19 cellular contexts compared by ENCODE assay signal in the genomic region with DNA sequence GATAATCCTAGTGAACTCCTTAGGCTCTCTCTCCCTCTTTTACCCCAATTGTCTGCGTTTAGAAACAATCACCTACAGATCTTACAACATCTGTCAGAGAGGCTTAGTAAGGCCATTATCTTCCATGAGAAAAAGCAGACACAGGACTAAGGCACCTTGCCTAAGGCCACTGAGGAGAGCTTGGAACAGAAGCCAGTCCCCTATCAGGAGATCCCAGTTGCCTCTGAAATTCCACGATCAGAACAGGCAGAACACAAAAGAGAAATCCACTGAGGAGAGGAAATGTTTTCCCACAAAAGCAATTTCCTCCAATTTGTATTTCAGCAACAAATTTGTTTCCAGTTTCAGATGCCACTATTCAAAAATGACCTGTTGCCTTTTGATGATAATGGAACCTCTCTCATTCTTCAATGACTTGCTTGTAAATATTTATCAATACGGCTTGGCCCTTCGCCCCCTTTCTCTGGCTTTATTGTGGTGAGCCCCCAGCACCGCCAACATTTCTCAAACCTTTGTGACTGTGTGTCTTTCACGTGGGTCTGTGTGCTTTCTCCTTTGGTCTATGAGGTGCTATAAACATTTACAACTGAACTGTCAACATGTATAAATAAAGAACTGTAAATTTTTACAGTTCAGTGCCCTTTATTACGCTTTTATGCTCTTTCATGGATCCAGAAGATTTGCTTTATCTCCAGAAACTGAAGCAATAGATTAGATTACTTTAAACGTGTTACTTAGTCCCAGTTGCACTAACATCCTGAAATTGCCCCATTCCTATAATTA.
DNase-seq lines count a peak whose midpoint lies in the region; ATAC-seq and TF ChIP-seq lines count a peak whose summit lies in the region.
"Had no signal": no experiment of that assay in that cellular context is flagged by ENCODE, and none has a peak within 500 bp of the region (broad histone marks: within the 10 kb centered on the region; RNA-seq: fewer than 3 reads in every experiment).

No MANE protein-coding gene starts in this region.

- H3K27me3 ChIP-seq in transverse colon, result no peaks in the 10 kb centered on the region
- peaks cover 3% of the 10 kb centered on the region for H3K27me3 ChIP-seq in CD8-positive, alpha-beta T cell (ENCODE audit: insufficient read depth, low read length)

- CTCF ChIA-PET in RWPE1 (lab: Yijun Ruan, JAX), result no interaction called here
- CTCF ChIA-PET in CD8-positive, alpha-beta T cell (lab: Charles Lee), result no interaction called here

- H3K27ac ChIP-seq in transverse colon, result peak overlapping the region; percentile 44 to 74 (median 56)
- no peak overlapping the region for H3K27ac ChIP-seq in RWPE1
- no peak overlapping the region for H3K27ac ChIP-seq in CD8-positive, alpha-beta T cell (ENCODE audit: low read depth, low read length)
- H3K27ac ChIP-seq: 22Rv1, SK-N-MC, thoracic aorta had no signal

- no peaks in the 10 kb centered on the region for H3K9me3 ChIP-seq in transverse colon
- H3K9me3 ChIP-seq in CD8-positive, alpha-beta T cell (ENCODE audit: low read length), result no peaks in the 10 kb centered on the region
- H3K9me3 ChIP-seq: thoracic aorta had no signal

- POLR2A ChIA-PET in RWPE1 (lab: Yijun Ruan, JAX; ENCODE audit: low non-redundant PET), result no interaction called here
- POLR2A ChIA-PET in CD8-positive, alpha-beta T cell (lab: Charles Lee), result no interaction called here

- no peak overlapping the region for H3K4me3 ChIP-seq in transverse colon
- no peak overlapping the region for H3K4me3 ChIP-seq in CD8-positive, alpha-beta T cell (ENCODE audit: low read depth, low read length)
- H3K4me3 ChIP-seq: SK-N-MC, thoracic aorta had no signal

- TF ChIP-seq EP300 in transverse colon (IDR thresholded peaks at IDR 0.05; ENCODE audit: low read depth), result no peak

- H3K27ac Mint-ChIP-seq in endothelial cell (ENCODE audit: unreplicated experiment), result peak overlapping the region; percentile 90
- H3K27ac Mint-ChIP-seq in mesothelial cell of epicardium, result peak overlapping the region; percentile 83
- no peak overlapping the region for H3K27ac Mint-ChIP-seq in CD8-positive, alpha-beta T cell
- H3K27ac Mint-ChIP-seq: effector memory CD8-positive, alpha-beta T cell; memory B cell had no signal

- peak; percentile 22 for DNase-seq in NCI-H82 (lab: John Stamatoyannopoulos, UW)
- no peak for DNase-seq in NCI-H82 treated with DMSO at 0.1 percent for 48 hours (lab: John Stamatoyannopoulos, UW; ENCODE audit: unreplicated experiment)
- no peak for DNase-seq in endothelial cell (ENCODE audit: low spot score)
- DNase-seq in mesothelial cell of epicardium (ENCODE audit: low spot score in 2 of 2, unreplicated experiment in 2 of 2), result no peak
- peak; percentile 40 for DNase-seq in transverse colon
- DNase-seq in RWPE1 (ENCODE audit: low spot score), result no peak
- no peak for DNase-seq in CD8-positive, alpha-beta T cell
- DNase-seq in NCI-H510A (lab: John Stamatoyannopoulos, UW), result no peak
- DNase-seq: activated T-cell treated with anti-CD3 and anti-CD28 coated beads, Interleukin-2, amount 50 U/mL, for 4 hours; C1 segment of cervical spinal cord; DMS153; effector memory CD8-positive, alpha-beta T cell; foreskin fibroblast; NCI-H1694 treated with DMSO at 0.1 percent for 48 hours; nucleus accumbens had no signal

- H3K4me1 Mint-ChIP-seq in endothelial cell (ENCODE audit: unreplicated experiment) (peaks cover 30% of the 10 kb centered on the region), mesothelial cell of epicardium (peaks cover 14% of the 10 kb centered on the region)
- no peaks in the 10 kb centered on the region for H3K4me1 Mint-ChIP-seq in CD8-positive, alpha-beta T cell (ENCODE audit: low read depth)
- H3K4me1 Mint-ChIP-seq: memory B cell had no signal

- H3K36me3 ChIP-seq in transverse colon, result no peaks in the 10 kb centered on the region
- no peaks in the 10 kb centered on the region for H3K36me3 ChIP-seq in CD8-positive, alpha-beta T cell (ENCODE audit: insufficient read depth, low read length)
- H3K36me3 ChIP-seq: thoracic aorta had no signal

- intact Hi-C loops in transverse colon (cut with DNase I; ENCODE audit: low total_unique reads), result no loop called here
- intact Hi-C loops in CD8-positive, alpha-beta T cell (cut with DNase I, micrococcal nuclease), result no loop called here

- peaks cover 0 to 27% (median 19%) of the 10 kb centered on the region in 4 donors for H3K4me1 ChIP-seq in transverse colon
- H3K4me1 ChIP-seq in CD8-positive, alpha-beta T cell (ENCODE audit: insufficient read depth, low read length), result no peaks in the 10 kb centered on the region

- 17 to 28% methylated on average over 6 to 8 of the region's 8 CpGs for WGBS in transverse colon (ENCODE audit: low coverage in 1 of 2), 2 donors

- in situ Hi-C loops in transverse colon (cut with MboI; ENCODE audit: low pct_ligation_motif_present in 1 of 4, low pct_unique_long_range_greater_than_20kb in 1 of 4, low sequenced_read_pairs in 3 of 4), result no loop called here

- H3K9me3 Mint-ChIP-seq in endothelial cell (ENCODE audit: unreplicated experiment) (no peaks in the 10 kb centered on the region), mesothelial cell of epicardium (peaks cover 12% of the 10 kb centered on the region)
- no peaks in the 10 kb centered on the region for H3K9me3 Mint-ChIP-seq in CD8-positive, alpha-beta T cell
- H3K9me3 Mint-ChIP-seq: memory B cell had no signal

- H3K4me3 Mint-ChIP-seq in endothelial cell (ENCODE audit: unreplicated experiment) (no peak overlapping the region), mesothelial cell of epicardium (no peak overlapping the region)
- H3K4me3 Mint-ChIP-seq in CD8-positive, alpha-beta T cell, result no peak overlapping the region
- H3K4me3 Mint-ChIP-seq: activated T-cell treated with anti-CD3 and anti-CD28 coated beads, Interleukin-2, amount 50 U/mL, for 4 hours; effector memory CD8-positive, alpha-beta T cell; memory B cell had no signal

- no peaks in the 10 kb centered on the region for H3K36me3 Mint-ChIP-seq in endothelial cell (ENCODE audit: low read depth, unreplicated experiment)
- peaks cover 3% of the 10 kb centered on the region for H3K36me3 Mint-ChIP-seq in mesothelial cell of epicardium
- H3K36me3 Mint-ChIP-seq in CD8-positive, alpha-beta T cell, result no peaks in the 10 kb centered on the region
- H3K36me3 Mint-ChIP-seq: memory B cell had no signal

- ATAC-seq in CD8-positive, alpha-beta T cell, result no peak
- ATAC-seq: activated T-cell treated with anti-CD3 and anti-CD28 coated beads, Interleukin-2, amount 50 U/mL, for 4 hours; effector memory CD8-positive, alpha-beta T cell had no signal

- no peak for TF ChIP-seq POLR2A in transverse colon (IDR thresholded peaks at IDR 0.05)

- TF ChIP-seq CTCF in endothelial cell (IDR thresholded peaks at IDR 0.05; ENCODE audit: unreplicated experiment) (no peak), mesothelial cell of epicardium (IDR thresholded peaks at IDR 0.05; ENCODE audit: unreplicated experiment) (no peak), transverse colon (IDR thresholded peaks at IDR 0.05) (no peak), RWPE1 (conservative IDR thresholded peaks at IDR 0.05; ENCODE audit: low read depth) (no peak)
- TF ChIP-seq CTCF in CD8-positive, alpha-beta T cell (IDR thresholded peaks at IDR 0.05), result no peak

- H3K27me3 Mint-ChIP-seq in endothelial cell (ENCODE audit: unreplicated experiment) (no peaks in the 10 kb centered on the region), mesothelial cell of epicardium (ENCODE audit: low read depth) (no peaks in the 10 kb centered on the region)
- H3K27me3 Mint-ChIP-seq in CD8-positive, alpha-beta T cell (ENCODE audit: low read depth), result peaks cover 21% of the 10 kb centered on the region

Comparison
In these comparisons a context has a peak if more than half of its experiments do, and no peak if none do; other contexts are left out.
1. DNase-seq: peak in NCI-H82 (single experiment) and transverse colon (single experiment); none in NCI-H82 treated with DMSO at 0.1 percent for 48 hours (single experiment), endothelial cell (single experiment), mesothelial cell of epicardium (0 of 2), RWPE1 (single experiment), CD8-positive, alpha-beta T cell (0 of 7) and NCI-H510A (single experiment).
2. H3K27ac ChIP-seq: peak in transverse colon (4 of 4); none in RWPE1 (single experiment) and CD8-positive, alpha-beta T cell (single experiment).